In genomic region chr2:206031950-206032567, GRCh38 we compare ENCODE assay signal across 1 cellular context.
TF ChIP-seq lines count a peak whose summit lies in the region.

No MANE protein-coding gene starts in this region.

TF ChIP-seq in H1, 55 proteins besides CTCF, POLR2A, EP300 and RAD21:
- TF ChIP-seq SP1 (IDR thresholded peaks at IDR 0.05; ENCODE audit: low read depth, low read length) (no peak), CHD1 (IDR thresholded peaks at IDR 0.05; ENCODE audit: low read depth, low read length) (no peak), HDAC2 (IDR thresholded peaks at IDR 0.05; ENCODE audit: borderline replicate concordance in 1 of 2, low read depth in 2 of 2, low read length in 2 of 2) (no peak), PHF8 (conservative IDR thresholded peaks at IDR 0.05; ENCODE audit: low read depth, low read length) (no peak), ZNF274 (IDR thresholded peaks at IDR 0.05; ENCODE audit: borderline replicate concordance, extremely low read depth, low read length) (no peak), TCF12 (IDR thresholded peaks at IDR 0.05; ENCODE audit: low read depth, low read length) (no peak), NRF1 (IDR thresholded peaks at IDR 0.05; ENCODE audit: low read depth, low read length) (no peak), BCL11A (IDR thresholded peaks at IDR 0.05; ENCODE audit: low read depth in 2 of 2, low read length in 2 of 2) (no peak), USF2 (IDR thresholded peaks at IDR 0.05; ENCODE audit: low read length) (no peak), YY1 (IDR thresholded peaks at IDR 0.05; ENCODE audit: low read depth, low read length) (no peak), BRCA1 (IDR thresholded peaks at IDR 0.05; ENCODE audit: low read depth, low read length) (no peak), RBBP5 (IDR thresholded peaks at IDR 0.05; ENCODE audit: borderline replicate concordance, low read depth, low read length) (no peak), KDM4A (IDR thresholded peaks at IDR 0.05; ENCODE audit: low read depth, low read length, severe bottlenecking) (no peak), E2F6 (IDR thresholded peaks at IDR 0.05) (no peak), SIX5 (IDR thresholded peaks at IDR 0.05; ENCODE audit: low read depth, low read length) (no peak), MAFK (IDR thresholded peaks at IDR 0.05; ENCODE audit: low read depth, low read length) (no peak), SIN3A (conservative IDR thresholded peaks at IDR 0.05 in 1 of 2, IDR thresholded peaks at IDR 0.05 in 1 of 2; ENCODE audit: low read depth in 1 of 2, low read length in 2 of 2) (no peak), EGR1 (IDR thresholded peaks at IDR 0.05; ENCODE audit: borderline replicate concordance, low read depth, low read length) (no peak)
- TF ChIP-seq, protein P1, sequence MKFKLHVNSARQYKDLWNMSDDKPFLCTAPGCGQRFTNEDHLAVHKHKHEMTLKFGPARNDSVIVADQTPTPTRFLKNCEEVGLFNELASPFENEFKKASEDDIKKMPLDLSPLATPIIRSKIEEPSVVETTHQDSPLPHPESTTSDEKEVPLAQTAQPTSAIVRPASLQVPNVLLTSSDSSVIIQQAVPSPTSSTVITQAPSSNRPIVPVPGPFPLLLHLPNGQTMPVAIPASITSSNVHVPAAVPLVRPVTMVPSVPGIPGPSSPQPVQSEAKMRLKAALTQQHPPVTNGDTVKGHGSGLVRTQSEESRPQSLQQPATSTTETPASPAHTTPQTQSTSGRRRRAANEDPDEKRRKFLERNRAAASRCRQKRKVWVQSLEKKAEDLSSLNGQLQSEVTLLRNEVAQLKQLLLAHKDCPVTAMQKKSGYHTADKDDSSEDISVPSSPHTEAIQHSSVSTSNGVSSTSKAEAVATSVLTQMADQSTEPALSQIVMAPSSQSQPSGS (IDR thresholded peaks at IDR 0.05; ENCODE audit: low read length), result no peak
